In genomic region chr11:113555071-113555739, GRCh38 we compare ENCODE assay signal across 27 cellular contexts.
DNase-seq lines count a peak whose midpoint lies in the region; ATAC-seq and TF ChIP-seq lines count a peak whose summit lies in the region.
"Had no signal": no experiment of that assay in that cellular context is flagged by ENCODE, and none has a peak within 500 bp of the region (broad histone marks: within the 10 kb centered on the region; RNA-seq: fewer than 3 reads in every experiment).

No MANE protein-coding gene starts in this region.

- H3F3A ChIP-seq in OCI-LY1 (ENCODE audit: insufficient read depth, low read length): no peaks in the 10 kb centered on the region

- H3K9ac ChIP-seq in OCI-LY1 (ENCODE audit: low read length) (peak overlapping the region; percentile 45), trophoblast cell (ENCODE audit: low read length) (no peak overlapping the region)
- H3K9ac ChIP-seq: GM23248, SK-N-SH had no signal

- no peak overlapping the region for H4K8ac ChIP-seq in trophoblast cell (ENCODE audit: low read depth, low read length)

- peaks cover 29% of the 10 kb centered on the region for H3K79me1 ChIP-seq in trophoblast cell (ENCODE audit: low read length)

- no peaks in the 10 kb centered on the region for H3K9me2 ChIP-seq in OCI-LY1 (ENCODE audit: low read depth, low read length)
- H3K9me2 ChIP-seq: SK-N-SH had no signal

- no peaks in the 10 kb centered on the region for H3K79me2 ChIP-seq in OCI-LY1 (ENCODE audit: insufficient read depth, low read length)
- H3K79me2 ChIP-seq in trophoblast cell (ENCODE audit: control insufficient read depth, insufficient read depth, low read length, poor library complexity): peaks cover 1% of the 10 kb centered on the region

- H3K23ac ChIP-seq in trophoblast cell (ENCODE audit: low read length): no peak overlapping the region

- H3K4me2 ChIP-seq in OCI-LY1 (ENCODE audit: low read length) (peak overlapping the region; percentile 27; the same call in 1 of the 2 replicates), trophoblast cell (ENCODE audit: low read length) (no peak overlapping the region)
- H3K4me2 ChIP-seq: SK-N-SH had no signal

- no peak overlapping the region for H2BK5ac ChIP-seq in trophoblast cell (ENCODE audit: low read depth, low read length, poor library complexity)

- no peak overlapping the region for H3K14ac ChIP-seq in trophoblast cell (ENCODE audit: low read length)

- H3K4me1 ChIP-seq in OCI-LY1 (ENCODE audit: insufficient read depth, low read length, severe bottlenecking): peaks cover 38% of the 10 kb centered on the region
- peaks cover 25 to 31% of the 10 kb centered on the region in 2 experiments for H3K4me1 ChIP-seq in trophoblast cell (ENCODE audit: control insufficient read depth in 1 of 2, insufficient read depth in 2 of 2, low read length in 2 of 2)

- no peaks in the 10 kb centered on the region for H3K36me3 Mint-ChIP-seq in naive thymus-derived CD8-positive, alpha-beta T cell
- H3K36me3 Mint-ChIP-seq: activated naive CD8-positive, alpha-beta T cell; CD8-positive, alpha-beta T cell; memory B cell; stimulated activated memory B cell treated with anti-CD40 and anti-IgM and Interleukin-4, amounts not matched to agents 10 μg/mL and 1 μg/mL and 100 μg/mL, for 72 hours had no signal

- no peaks in the 10 kb centered on the region for H3K9me3 Mint-ChIP-seq in naive thymus-derived CD8-positive, alpha-beta T cell
- H3K9me3 Mint-ChIP-seq: activated CD4-positive, alpha-beta T cell treated with anti-CD3 and anti-CD28 coated beads, Interleukin-2, amount 10 ng/mL, durations not matched to agents 7 days and 5 days; CD8-positive, alpha-beta T cell; dendritic cell treated with granulocyte-macrophage colony-stimulating factor and Interleukin-4, amounts not matched to agents 40 ng/mL and 50 ng/mL, for 4 days; memory B cell; naive thymus-derived CD4-positive, alpha-beta T cell; stimulated activated memory B cell treated with anti-CD40 and anti-IgM and Interleukin-4, amounts not matched to agents 10 μg/mL and 1 μg/mL and 100 μg/mL, for 72 hours had no signal

- H3K18ac ChIP-seq in trophoblast cell (ENCODE audit: low read length): no peak overlapping the region

- no peak for ATAC-seq in naive thymus-derived CD8-positive, alpha-beta T cell
- ATAC-seq: CD8-positive, alpha-beta T cell; left cardiac atrium; naive thymus-derived CD4-positive, alpha-beta T cell; stimulated activated memory B cell treated with anti-CD40 and anti-IgM and Interleukin-4, amounts not matched to agents 10 μg/mL and 1 μg/mL and 100 μg/mL, for 72 hours had no signal

- H3K4me3 Mint-ChIP-seq in naive thymus-derived CD8-positive, alpha-beta T cell: no peak overlapping the region
- H3K4me3 Mint-ChIP-seq: activated CD4-positive, alpha-beta T cell treated with anti-CD3 and anti-CD28 coated beads, Interleukin-2, amount 10 ng/mL, durations not matched to agents 7 days and 5 days; activated naive CD8-positive, alpha-beta T cell; CD8-positive, alpha-beta T cell; dendritic cell treated with granulocyte-macrophage colony-stimulating factor and Interleukin-4, amounts not matched to agents 40 ng/mL and 50 ng/mL, for 4 days; memory B cell; naive thymus-derived CD4-positive, alpha-beta T cell; stimulated activated memory B cell treated with anti-CD40 and anti-IgM and Interleukin-4, amounts not matched to agents 10 μg/mL and 1 μg/mL and 100 μg/mL, for 72 hours had no signal

- whole genome bisulfite sequencing in trophoblast cell (ENCODE audit: extremely low coverage, insufficient coverage, insufficient read length): no CpG with 5 or more reads among the region's 3 CpGs

- H3K27me3 ChIP-seq in OCI-LY1 (ENCODE audit: insufficient read depth, low read length) (no peaks in the 10 kb centered on the region), trophoblast cell (ENCODE audit: insufficient read depth, low read length) (no peaks in the 10 kb centered on the region)

- H4K20me1 ChIP-seq in OCI-LY1 (ENCODE audit: insufficient read depth, low read length): no peaks in the 10 kb centered on the region

- no peak for TF ChIP-seq CTCF in OCI-LY1 (IDR thresholded peaks at IDR 0.05; ENCODE audit: low read length)

- H3K27ac Mint-ChIP-seq in naive thymus-derived CD8-positive, alpha-beta T cell: no peak overlapping the region
- H3K27ac Mint-ChIP-seq: activated CD4-positive, alpha-beta T cell treated with anti-CD3 and anti-CD28 coated beads, Interleukin-2, amount 10 ng/mL, durations not matched to agents 7 days and 5 days; activated naive CD8-positive, alpha-beta T cell; CD8-positive, alpha-beta T cell; dendritic cell treated with granulocyte-macrophage colony-stimulating factor and Interleukin-4, amounts not matched to agents 40 ng/mL and 50 ng/mL, for 4 days; memory B cell; naive thymus-derived CD4-positive, alpha-beta T cell; stimulated activated memory B cell treated with anti-CD40 and anti-IgM and Interleukin-4, amounts not matched to agents 10 μg/mL and 1 μg/mL and 100 μg/mL, for 72 hours had no signal

- no peaks in the 10 kb centered on the region for H3K4me1 Mint-ChIP-seq in naive thymus-derived CD8-positive, alpha-beta T cell
- H3K4me1 Mint-ChIP-seq: activated CD4-positive, alpha-beta T cell treated with anti-CD3 and anti-CD28 coated beads, Interleukin-2, amount 10 ng/mL, durations not matched to agents 7 days and 5 days; naive thymus-derived CD4-positive, alpha-beta T cell; stimulated activated memory B cell treated with anti-CD40 and anti-IgM and Interleukin-4, amounts not matched to agents 10 μg/mL and 1 μg/mL and 100 μg/mL, for 72 hours had no signal

- peak overlapping the region; percentile 63 for H4K91ac ChIP-seq in trophoblast cell (ENCODE audit: low read depth, low read length)

- peak overlapping the region; percentile 89 for H3K27ac ChIP-seq in OCI-LY1 (ENCODE audit: low read depth, low read length, poor library complexity, severe bottlenecking)
- peak overlapping the region; percentile 40 for H3K27ac ChIP-seq in trophoblast cell (ENCODE audit: low read depth, low read length)
- H3K27ac ChIP-seq: GM23248 had no signal

- H3K4me3 ChIP-seq in OCI-LY1 (ENCODE audit: low read depth, low read length, poor library complexity, severe bottlenecking) (peak overlapping the region; percentile 5), trophoblast cell (ENCODE audit: low read depth, low read length) (no peak overlapping the region)
- H3K4me3 ChIP-seq: GM23248 had no signal

- TF ChIP-seq POLR2A in erythroblast (IDR thresholded peaks at IDR 0.05; ENCODE audit: low read length): no peak

- H3K4ac ChIP-seq in trophoblast cell (ENCODE audit: low read depth, low read length): no peak overlapping the region

- DNase-seq in NCI-H2107 treated with DMSO at 0.1 percent for 48 hours (lab: John Stamatoyannopoulos, UW; ENCODE audit: unreplicated experiment): peak; percentile 21
- DNase-seq in NCI-H2107 (lab: John Stamatoyannopoulos, UW): no peak
- DNase-seq in erythroblast (lab: John Stamatoyannopoulos, UW): peak; percentile 1 to 13
- peak; percentile 21 to 23 for DNase-seq in trophoblast cell
- DNase-seq in naive thymus-derived CD8-positive, alpha-beta T cell: no peak
- DNase-seq in NCI-H1436 (lab: John Stamatoyannopoulos, UW): no peak
- DNase-seq in A172 (ENCODE audit: low spot score): no peak
- DNase-seq: activated CD4-positive, alpha-beta T cell treated with anti-CD3 and anti-CD28 coated beads, Interleukin-2, amount 10 ng/mL, durations not matched to agents 7 days and 5 days; aorta; central memory CD4-positive, alpha-beta T cell; DMS53; GF-D8; GM23248; left cardiac atrium; naive thymus-derived CD4-positive, alpha-beta T cell; NCI-H1105; NK-92 treated with Interleukin-12 subunit alpha and Interleukin-12 subunit beta, amount 100 ng/mL, for 24 hours; occipital lobe; RPMI8226; SK-N-SH; stimulated activated CD4-positive, alpha-beta T cell treated with anti-CD3 and anti-CD28 coated beads, Interleukin-4, amount 100 ng/mL, for 1 hour had no signal

- H2AK5ac ChIP-seq in trophoblast cell (ENCODE audit: low read length): no peak overlapping the region

- no peak overlapping the region for H4K12ac ChIP-seq in trophoblast cell (ENCODE audit: low read depth, low read length)

- H2BK120ac ChIP-seq in trophoblast cell (ENCODE audit: insufficient read depth, low read length, poor library complexity): no peak overlapping the region

- no peak overlapping the region for H2BK12ac ChIP-seq in trophoblast cell (ENCODE audit: low read length)

- H2AFZ ChIP-seq in OCI-LY1 (ENCODE audit: low read length) (no peak overlapping the region), trophoblast cell (ENCODE audit: insufficient read depth, low read length, poor library complexity) (no peak overlapping the region)
- H2AFZ ChIP-seq: GM23248 had no signal

- POLR2A ChIA-PET in naive thymus-derived CD8-positive, alpha-beta T cell (lab: Charles Lee): no interaction called here

- H3K36me3 ChIP-seq in OCI-LY1 (ENCODE audit: insufficient read depth, low read length) (no peaks in the 10 kb centered on the region), trophoblast cell (ENCODE audit: control insufficient read depth in 1 of 2, insufficient read depth in 2 of 2, low read length in 2 of 2) (no peaks in the 10 kb centered on the region)

- no peaks in the 10 kb centered on the region for H3K9me3 ChIP-seq in OCI-LY1 (ENCODE audit: low read length)
- H3K9me3 ChIP-seq in trophoblast cell (ENCODE audit: insufficient read depth, low read depth, low read length): no peaks in the 10 kb centered on the region
- H3K9me3 ChIP-seq: SK-N-SH had no signal

- peaks cover 7 to 38% (median 9%) of the 10 kb centered on the region in 5 donors for H3K27me3 Mint-ChIP-seq in naive thymus-derived CD8-positive, alpha-beta T cell
- H3K27me3 Mint-ChIP-seq: activated naive CD8-positive, alpha-beta T cell had no signal

Comparison
In these comparisons a context has a peak if more than half of its experiments do, and no peak if none do; other contexts are left out.
1. DNase-seq: peak in NCI-H2107 treated with DMSO at 0.1 percent for 48 hours (single experiment), erythroblast (2 of 2) and trophoblast cell (2 of 2); none in NCI-H2107 (single experiment), naive thymus-derived CD8-positive, alpha-beta T cell (0 of 10), NCI-H1436 (single experiment) and A172 (single experiment).